In genomic region chr3:9247361-9248231, GRCh38 we compare ENCODE assay signal across 10 cellular contexts. TPM values are rescaled to one million over a fixed set of nuclear protein-coding genes. Genes with fewer than 3 reads are reported as not detected.
DNase-seq lines count a peak whose midpoint lies in the region; ATAC-seq, FAIRE-seq and TF ChIP-seq lines count a peak whose summit lies in the region.
"Had no signal": no experiment of that assay in that cellular context is flagged by ENCODE, and none has a peak within 500 bp of the region (broad histone marks: within the 10 kb centered on the region; RNA-seq: fewer than 3 reads in every experiment).

No MANE protein-coding gene starts in this region.

- intact Hi-C loops in HepG2 (cut with micrococcal nuclease; ENCODE audit: unreplicated experiment) (no loop called here), right lobe of liver (cut with DNase I) (no loop called here), adrenal gland (cut with DNase I) (no loop called here)

- H3K4me1 ChIP-seq in HepG2 (ENCODE audit: insufficient read depth, low read length) (peaks cover 30% of the 10 kb centered on the region), right lobe of liver (peaks cover 0 to 6% (median 0%) of the 10 kb centered on the region in 4 donors), adrenal gland (replicated peaks in 1 of 2) (peaks cover 16 to 48% of the 10 kb centered on the region in 2 donors)

- H3K9ac ChIP-seq in HepG2 (ENCODE audit: insufficient read depth, low read depth, low read length): no peak overlapping the region

- TF ChIP-seq EP300 in HepG2 (IDR thresholded peaks at IDR 0.05; ENCODE audit: low read depth in 2 of 2, low read length in 2 of 2) (no peak), HepG2 (CRISPR knock-in tag; IDR thresholded peaks at IDR 0.05; ENCODE audit: borderline replicate concordance) (no peak)

- POLR2A ChIA-PET in HepG2 (lab: Yijun Ruan, JAX): no interaction called here

- in situ Hi-C loops in HepG2 (cut with HindIII; ENCODE audit: extremely low pct_ligation_motif_present, low pct_unique_long_range_greater_than_20kb): no loop called here

- TF ChIP-seq CTCF in HepG2 (CRISPR knock-in tag; IDR thresholded peaks at IDR 0.05) (no peak), right lobe of liver (IDR thresholded peaks at IDR 0.05) (no peak), adrenal gland (IDR thresholded peaks at IDR 0.05) (no peak)

- H3K27ac ChIP-seq in HepG2 (ENCODE audit: extremely low read length, insufficient read depth, low read length) (no peak overlapping the region), right lobe of liver (no peak overlapping the region), caudate nucleus (ENCODE audit: low read depth, low read length) (peak overlapping the region; percentile 16), adrenal gland (no peak overlapping the region)

- H3K4me3 ChIP-seq in HepG2 (replicated peaks in 1 of 3; ENCODE audit: insufficient read depth in 1 of 3, low read depth in 2 of 3, low read length in 3 of 3) (peak overlapping the region in 2 of 3 experiments; percentile 41 to 80; a peak in 2 of 6 replicates), right lobe of liver (no peak overlapping the region), adrenal gland (peak overlapping the region in 1 of 4 donors; percentile 69)

- ATAC-seq in HepG2 (peak; percentile 8; the same call in 2 of the 3 replicates), right lobe of liver (no peak), GM21515 (IDR thresholded peaks at IDR 0.05; ENCODE audit: unreplicated experiment) (no peak), HG02588 (IDR thresholded peaks at IDR 0.05; ENCODE audit: unreplicated experiment) (no peak)
- ATAC-seq: left ventricle myocardium superior had no signal

- CTCF ChIA-PET in HepG2 (lab: Yijun Ruan, JAX; ENCODE audit: low intra/inter-chr PET ratio, low total read pairs): no interaction called here

- TF ChIP-seq POLR2A in HepG2 (IDR thresholded peaks at IDR 0.05; ENCODE audit: insufficient read depth in 1 of 2, low read depth in 2 of 2, low read length in 2 of 2) (no peak), right lobe of liver (IDR thresholded peaks at IDR 0.05) (no peak), adrenal gland (IDR thresholded peaks at IDR 0.05) (no peak)

- H3K27me3 ChIP-seq in HepG2 (ENCODE audit: control insufficient read depth in 1 of 2, insufficient read depth in 2 of 2, low read length in 2 of 2): peaks cover 5 to 31% of the 10 kb centered on the region in 2 experiments; a peak in 4 of 5 replicates
- H3K27me3 ChIP-seq in right lobe of liver: no peaks in the 10 kb centered on the region
- no peaks in the 10 kb centered on the region for H3K27me3 ChIP-seq in adrenal gland

- H3K36me3 ChIP-seq in HepG2 (replicated peaks in 1 of 2; ENCODE audit: control insufficient read depth in 1 of 2, insufficient read depth in 2 of 2, low read length in 2 of 2): no peaks in the 10 kb centered on the region
- no peaks in the 10 kb centered on the region for H3K36me3 ChIP-seq in right lobe of liver
- H3K36me3 ChIP-seq in adrenal gland (replicated peaks in 1 of 2): no peaks in the 10 kb centered on the region

- DNase-seq in HepG2 (ENCODE audit: low spot score): no peak
- DNase-seq in right lobe of liver: no peak
- peak in 19 of 61 donors; percentile 14 to 68 (median 35) for DNase-seq in caudate nucleus (lab: John Stamatoyannopoulos, UW)
- DNase-seq in myocyte (ENCODE audit: low read depth): peak; percentile 13
- no peak for DNase-seq in adrenal gland
- no peak for DNase-seq in NCI-H2081 (lab: John Stamatoyannopoulos, UW)
- DNase-seq: amniotic stem cell, left ventricle myocardium superior had no signal

- H2AFZ ChIP-seq in HepG2 (ENCODE audit: low read length): no peak overlapping the region

- BruUV-seq in HepG2 (replicated peaks; lab: Mats Ljungman, UMichigan): no TSS peak

- no peaks in the 10 kb centered on the region for H3K79me2 ChIP-seq in HepG2 (ENCODE audit: insufficient read depth, low read length)

- peak overlapping the region; percentile 99 for H3K4me2 ChIP-seq in HepG2 (ENCODE audit: low read depth, low read length)

- TF ChIP-seq RAD21 in HepG2 (CRISPR knock-in tag; IDR thresholded peaks at IDR 0.05): no peak

- WGBS in HepG2 (ENCODE audit: low lambda C conversion rate): 23% methylated on average over 13 of the region's 25 CpGs
- WGBS in right lobe of liver (ENCODE audit: insufficient coverage, low coverage, low lambda C conversion rate, missing lambda C conversion rate): 78% methylated on average over 7 of the region's 25 CpGs
- 57 to 78% (median 71%) methylated on average over 23 to 25 of the region's 25 CpGs for WGBS in adrenal gland, 4 donors

- no peak for FAIRE-seq in HepG2 (lab: Jason Lieb, UNC)

- H3K9me3 ChIP-seq in HepG2 (ENCODE audit: low read length) (no peaks in the 10 kb centered on the region), right lobe of liver (no peaks in the 10 kb centered on the region), adrenal gland (replicated peaks in 1 of 3) (no peaks in the 10 kb centered on the region)

- no peaks in the 10 kb centered on the region for H4K20me1 ChIP-seq in HepG2 (ENCODE audit: insufficient read depth, low read length)

TF ChIP-seq in HepG2, 621 proteins besides CTCF, POLR2A, EP300 and RAD21:
- no peak for TF ChIP-seq ZNF720 (CRISPR knock-in tag; IDR thresholded peaks at IDR 0.05)
- peak; percentile 18; the same call in 1 of the 2 replicates for TF ChIP-seq MAX (IDR thresholded peaks at IDR 0.05)

RNA-seq across cellular contexts. Expression of gene SRGAP3, which starts 1.9 kb away (rescaled TPM):
- 1.2 and 1.6 TPM in 2 replicates for total RNA-seq in HepG2 (2016; rRNA removed; fragmentation: Illumina TruSeq; extraction: Trizol)
- total RNA-seq in HepG2 (2016; cell fraction: cytosol; rRNA removed; fragmentation: Illumina TruSeq; extraction: Trizol; ENCODE audit: low read depth): 0.30 and 0.35 TPM in 2 replicates
- total RNA-seq in HepG2 (2016; cell fraction: insoluble cytoplasmic fraction; rRNA removed; fragmentation: Illumina TruSeq; extraction: Trizol): 0.97 and 1.3 TPM in 2 replicates
- total RNA-seq in HepG2 (2016; cell fraction: membrane; rRNA removed; fragmentation: Illumina TruSeq; extraction: Trizol): 0.48 and 0.90 TPM in 2 replicates
- total RNA-seq in HepG2 (2016; cell fraction: nucleus; rRNA removed; fragmentation: Illumina TruSeq; extraction: Trizol): 2.3 and 3.4 TPM in 2 replicates
- 0.97 and 1.4 TPM in 2 replicates for polyA plus RNA-seq in HepG2 (2011; rRNA removed)
- polyA plus RNA-seq in HepG2 (2011; cell fraction: cytosol; rRNA removed): 0.67 and 1.4 TPM in 2 replicates
- polyA plus RNA-seq in HepG2 (2011; cell fraction: nucleus; rRNA removed): 2.5 and 4.1 TPM in 2 replicates
- 1.3 and 2.1 TPM in 2 replicates for polyA plus RNA-seq in HepG2 (2012)
- polyA plus RNA-seq in HepG2 (2016; cell fraction: cytosol; fragmentation: Illumina TruSeq; extraction: Trizol; ENCODE audit: low read depth): 0.36 and 0.60 TPM in 2 replicates
- polyA plus RNA-seq in HepG2 (2016; cell fraction: insoluble cytoplasmic fraction; fragmentation: Illumina TruSeq; extraction: Trizol; ENCODE audit: low read depth): 0.54 and 1.4 TPM in 2 replicates
- 0.17 and 0.35 TPM in 2 replicates for polyA plus RNA-seq in HepG2 (2016; cell fraction: membrane; fragmentation: Illumina TruSeq; extraction: Trizol; ENCODE audit: low read depth)
- 1.7 and 2.7 TPM in 2 replicates for polyA plus RNA-seq in HepG2 (2016; cell fraction: nucleus; fragmentation: Illumina TruSeq; extraction: Trizol; ENCODE audit: insufficient read depth, low read depth)
- 0.19 and 1.8 TPM in 2 replicates for polyA minus RNA-seq in HepG2 (2011; rRNA and poly(A)+ RNA removed; ENCODE audit: low replicate concordance)
- 0.79 and 0.89 TPM in 2 replicates for polyA minus RNA-seq in HepG2 (2011; cell fraction: cytosol; rRNA and poly(A)+ RNA removed)
- polyA minus RNA-seq in HepG2 (2011; cell fraction: nucleus; rRNA and poly(A)+ RNA removed): 9.7 and 10.2 TPM in 2 replicates
- 1 to 10 TPM; 1.8 to 5.2 (median 3.1) TPM for total RNA-seq in right lobe of liver
- total RNA-seq in myocyte: 5.3 and 5.9 TPM in 2 replicates
- polyA plus RNA-seq in myocyte (2012): 2.0 TPM
- total RNA-seq in adrenal gland: 10 to 100 TPM; 13.6 to 35.0 (median 23.8) TPM
- polyA plus RNA-seq in adrenal gland: 1 to 10 TPM; 3.3 to 8.8 (median 8.1) TPM

Comparison
In these comparisons a context has a peak if more than half of its experiments do, and no peak if none do; other contexts are left out.
1. H3K4me3 ChIP-seq: peak in HepG2 (2 of 3); none in right lobe of liver (0 of 3).